ENCODE assay signal across 25 cellular contexts in genomic region chr20:5270608-5271007, GRCh38. TPM values are rescaled to one million over a fixed set of nuclear protein-coding genes. Genes with fewer than 3 reads are reported as not detected.
DNase-seq lines count a peak whose midpoint lies in the region; ATAC-seq and TF ChIP-seq lines count a peak whose summit lies in the region.
"Had no signal": no experiment of that assay in that cellular context is flagged by ENCODE, and none has a peak within 500 bp of the region (broad histone marks: within the 10 kb centered on the region; RNA-seq: fewer than 3 reads in every experiment).

No MANE protein-coding gene starts in this region.

- H3K79me2 ChIP-seq in GM23338 (replicated peaks; ENCODE audit: insufficient read depth), result no peaks in the 10 kb centered on the region

- H3K27ac ChIP-seq in GM23338 (ENCODE audit: low read depth), result no peak overlapping the region
- no peak overlapping the region for H3K27ac ChIP-seq in endodermal cell (ENCODE audit: low read depth, low read length)
- H3K27ac ChIP-seq in neuronal stem cell (replicated peaks; ENCODE audit: low read length), result no peak overlapping the region
- H3K27ac ChIP-seq: C4-2B, HL-60 had no signal

- H2BK15ac ChIP-seq in neuronal stem cell (ENCODE audit: low read length), result no peak overlapping the region

- TF ChIP-seq CTCF in GM23338 (conservative IDR thresholded peaks at IDR 0.05; ENCODE audit: low read depth in 2 of 2) (no peak), endodermal cell (conservative IDR thresholded peaks at IDR 0.05) (no peak)

- H2AFZ ChIP-seq in GM23338 (peak overlapping the region; percentile 93; the same call in 1 of the 2 replicates), neuronal stem cell (ENCODE audit: low read length) (no peak overlapping the region)

- no peak overlapping the region for H4K91ac ChIP-seq in neuronal stem cell (ENCODE audit: low read depth, low read length, poor library complexity)

- H3F3A ChIP-seq in GM23338 (replicated peaks; ENCODE audit: low read depth), result no peaks in the 10 kb centered on the region

- no peak overlapping the region for H4K8ac ChIP-seq in neuronal stem cell (ENCODE audit: low read depth, low read length)

- no peak overlapping the region for H2AK5ac ChIP-seq in neuronal stem cell (ENCODE audit: low read depth, low read length)

- H3K9me3 ChIP-seq in endodermal cell (ENCODE audit: control insufficient read depth, low read length) (no peaks in the 10 kb centered on the region), neuronal stem cell (replicated peaks in 1 of 2; ENCODE audit: control insufficient read depth in 2 of 2, insufficient read depth in 1 of 2, low read depth in 1 of 2, low read length in 2 of 2) (no peaks in the 10 kb centered on the region)
- H3K9me3 ChIP-seq: HAP-1 had no signal

- peak; percentile 94 for ATAC-seq in GM23338
- ATAC-seq: Panc1, SK-N-SH treated with all-trans-retinoic acid at 6 μM for 48 hours had no signal

- no peak overlapping the region for H2BK5ac ChIP-seq in neuronal stem cell (ENCODE audit: low read length)

- H3K27me3 ChIP-seq in GM23338 (ENCODE audit: insufficient read depth) (no peaks in the 10 kb centered on the region), endodermal cell (ENCODE audit: control insufficient read depth, insufficient read depth, low read length, poor library complexity, severe bottlenecking) (no peaks in the 10 kb centered on the region), neuronal stem cell (ENCODE audit: control insufficient read depth in 3 of 3, insufficient read depth in 3 of 3, low read depth in 1 of 3, low read length in 3 of 3) (peaks cover 0 to 32% (median 0%) of the 10 kb centered on the region in 3 experiments)

- no peak overlapping the region for H3K4me3 Mint-ChIP-seq in GM23338
- no peak overlapping the region for H3K4me3 Mint-ChIP-seq in endodermal cell

- H3K4me1 Mint-ChIP-seq in GM23338, result peaks cover 23% of the 10 kb centered on the region
- H3K4me1 Mint-ChIP-seq in endodermal cell, result peaks cover 7% of the 10 kb centered on the region

- H3K14ac ChIP-seq in neuronal stem cell (ENCODE audit: low read length), result no peak overlapping the region

- H3K23ac ChIP-seq in neuronal stem cell (ENCODE audit: low read depth, low read length, poor library complexity), result no peak overlapping the region

- H3K18ac ChIP-seq in neuronal stem cell (ENCODE audit: low read length), result no peak overlapping the region

- no peak overlapping the region for H2BK120ac ChIP-seq in neuronal stem cell (ENCODE audit: low read depth, low read length)

- DNase-seq in GM23338 (ENCODE audit: low spot score) (peak; percentile 61), NCI-H345 (lab: John Stamatoyannopoulos, UW) (peak; percentile 61), endodermal cell (peak; percentile 60), neuronal stem cell (ENCODE audit: low spot score) (peak; percentile 15), SW 1271 (lab: John Stamatoyannopoulos, UW) (no peak), hypothalamus (lab: John Stamatoyannopoulos, UW) (no peak), NK-92 (lab: John Stamatoyannopoulos, UW; ENCODE audit: unreplicated experiment) (no peak)
- DNase-seq: ACHN; DMS53; GF-D8; KG1; NCI-H1092; NCI-H1436 treated with DMSO at 0.1 percent for 48 hours; NCI-H2029 treated with DMSO at 0.1 percent for 48 hours; NCI-H510A; NCI-H748 treated with DMSO at 0.1 percent for 48 hours; NK-92 treated with Interleukin-12 subunit alpha and Interleukin-12 subunit beta, amount 100 ng/mL, for 24 hours; SIG-M5; T-helper 1 cell had no signal

- peaks cover 24% of the 10 kb centered on the region for H3K9me2 ChIP-seq in GM23338 (ENCODE audit: insufficient read depth)

- H3K4me1 ChIP-seq in GM23338 (ENCODE audit: insufficient read depth), result peaks cover 26% of the 10 kb centered on the region
- H3K4me1 ChIP-seq in endodermal cell (ENCODE audit: control insufficient read depth, insufficient read depth, low read length), result no peaks in the 10 kb centered on the region
- H3K4me1 ChIP-seq in neuronal stem cell (ENCODE audit: control insufficient read depth in 2 of 2, insufficient read depth in 1 of 2, low read depth in 1 of 2, low read length in 2 of 2), result peaks cover 0 to 7% of the 10 kb centered on the region in 2 donors
- H3K4me1 ChIP-seq: HAP-1 had no signal

- WGBS in endodermal cell (ENCODE audit: insufficient coverage in 1 of 2, insufficient read length in 1 of 2), 2 experiments, result 60% methylated on average over 3 to 5 of the region's 5 CpGs
- WGBS in neuronal stem cell (ENCODE audit: extremely low coverage in 2 of 2, insufficient read length in 2 of 2, insufficient replicate concordance in 1 of 2), 2 donors, result no CpG with 5 or more reads among the region's 5 CpGs

- H3K36me3 Mint-ChIP-seq in GM23338 (ENCODE audit: low read depth), result no peaks in the 10 kb centered on the region; the same call in 1 of the 3 replicates
- H3K36me3 Mint-ChIP-seq in endodermal cell (ENCODE audit: low read depth), result no peaks in the 10 kb centered on the region

- H3K4me2 ChIP-seq in GM23338, result 0 out of 2 replicates have a peak overlapping the region, but pooled peaks have one; percentile 0
- H3K4me2 ChIP-seq in neuronal stem cell (ENCODE audit: insufficient read depth, low read length, poor library complexity, severe bottlenecking), result no peak overlapping the region

- no peaks in the 10 kb centered on the region for H3K79me1 ChIP-seq in neuronal stem cell (ENCODE audit: low read depth, low read length)

- no peaks in the 10 kb centered on the region; the same call in 2 of the 3 replicates for H3K9me3 Mint-ChIP-seq in GM23338
- H3K9me3 Mint-ChIP-seq in endodermal cell, result no peaks in the 10 kb centered on the region

- no peaks in the 10 kb centered on the region for H4K20me1 ChIP-seq in GM23338 (replicated peaks; ENCODE audit: insufficient read depth)

- H2BK12ac ChIP-seq in neuronal stem cell (ENCODE audit: low read length), result no peak overlapping the region

- H3K9ac ChIP-seq in endodermal cell (ENCODE audit: extremely low read depth, low read length, poor library complexity, severe bottlenecking) (no peak overlapping the region), neuronal stem cell (ENCODE audit: low read depth, low read length, poor library complexity) (no peak overlapping the region)

- H3K36me3 ChIP-seq in GM23338 (ENCODE audit: insufficient read depth) (no peaks in the 10 kb centered on the region), endodermal cell (ENCODE audit: control insufficient read depth, insufficient read depth, low read length) (no peaks in the 10 kb centered on the region), neuronal stem cell (replicated peaks in 1 of 2; ENCODE audit: control insufficient read depth in 2 of 2, insufficient read depth in 2 of 2, low read length in 2 of 2) (no peaks in the 10 kb centered on the region)
- H3K36me3 ChIP-seq: HAP-1 had no signal

- H3K27ac Mint-ChIP-seq in GM23338 (peak overlapping the region; percentile 55), endodermal cell (no peak overlapping the region)

- no peak overlapping the region for H3K4ac ChIP-seq in neuronal stem cell (ENCODE audit: low read length)

- peaks cover 6% of the 10 kb centered on the region for H3K27me3 Mint-ChIP-seq in GM23338 (ENCODE audit: insufficient read depth, low read depth, poor library complexity)
- H3K27me3 Mint-ChIP-seq in endodermal cell (ENCODE audit: insufficient read depth), result no peaks in the 10 kb centered on the region

- no peak overlapping the region for H3K4me3 ChIP-seq in GM23338
- no peak overlapping the region for H3K4me3 ChIP-seq in endodermal cell (ENCODE audit: low read length)
- H3K4me3 ChIP-seq in neuronal stem cell (ENCODE audit: low read length in 2 of 2), result no peak overlapping the region
- H3K4me3 ChIP-seq: HAP-1 had no signal

TF ChIP-seq in GM23338, 12 proteins besides CTCF, POLR2A, EP300 and RAD21 (continues in another document):
- no peak for TF ChIP-seq JUNB (IDR thresholded peaks at IDR 0.05; ENCODE audit: unreplicated experiment)
- TF ChIP-seq POLR2AphosphoS5 (IDR thresholded peaks at IDR 0.05; ENCODE audit: low read depth), result no peak

RNA-seq across cellular contexts. Expression of gene PROKR2, which starts 46.1 kb away (rescaled TPM):
- total RNA-seq in GM23338 (2014; rRNA removed; shearing (Covaris generic)), result 2.1 and 5.9 TPM in 2 replicates
- 1.8 and 1.9 TPM in 2 replicates for polyA plus RNA-seq in GM23338 (2016; fragmentation: Nextera tagmentation; extraction: Ambion mirVana)
- not detected for total RNA-seq in endodermal cell
- polyA plus RNA-seq in endodermal cell (2013, experiment 1 of 2), result not detected
- polyA plus RNA-seq in endodermal cell (2013, experiment 2 of 2), result not detected
- 0.04 TPM for polyA plus RNA-seq in neuronal stem cell (2013, experiment 1 of 2)
- 0.03 TPM for polyA plus RNA-seq in neuronal stem cell (2013, experiment 2 of 2)
- total RNA-seq: HT-29 had no signal

Comparison
In these comparisons a context has a peak if more than half of its experiments do, and no peak if none do; other contexts are left out.
1. DNase-seq: peak in GM23338 (single experiment), NCI-H345 (single experiment), endodermal cell (single experiment) and neuronal stem cell (single experiment); none in SW 1271 (0 of 2), hypothalamus (0 of 51) and NK-92 (single experiment).